8 cellular contexts compared by ENCODE assay signal in genomic region chr4:94534401-94535312, GRCh38.
A peak's percentile ranks its signal among the peaks of the same experiment; 100 is the strongest.
DNase-seq lines count a peak whose midpoint lies in the region; ATAC-seq and TF ChIP-seq lines count a peak whose summit lies in the region.

No MANE protein-coding gene starts in this region.

- H3K36me3 ChIP-seq in thyroid gland (no peaks in the 10 kb centered on the region), WERI-Rb-1 (no peaks in the 10 kb centered on the region)

- intact Hi-C loops in thyroid gland (cut with DNase I) = no loop called here

- H3K4me3 ChIP-seq in GM12864 (ENCODE audit: low read depth, low read length) (no peak overlapping the region; the same call in 1 of the 2 replicates), thyroid gland (replicated peaks in 1 of 3) (no peak overlapping the region), WERI-Rb-1 (ENCODE audit: low read depth, low read length) (no peak overlapping the region)

- H3K27me3 ChIP-seq in foreskin keratinocyte (no peaks in the 10 kb centered on the region), thyroid gland (no peaks in the 10 kb centered on the region), WERI-Rb-1 (ENCODE audit: insufficient read depth, low read depth, severe bottlenecking) (no peaks in the 10 kb centered on the region)

- TF ChIP-seq CTCF in GM12864 (IDR thresholded peaks at IDR 0.05; ENCODE audit: low read depth, low read length, missing control alignments) (no peak), foreskin keratinocyte (conservative IDR thresholded peaks at IDR 0.05) (no peak), thyroid gland (IDR thresholded peaks at IDR 0.05) (no peak), WERI-Rb-1 (IDR thresholded peaks at IDR 0.05; ENCODE audit: low read depth, low read length) (no peak)

- H3K36me3 Mint-ChIP-seq in IgD-negative memory B cell = peaks cover 10% of the 10 kb centered on the region

- H3K4me1 ChIP-seq in foreskin keratinocyte (peaks cover 49% of the 10 kb centered on the region), thyroid gland (peaks cover 28 to 49% of the 10 kb centered on the region in 2 donors)

- WGBS in thyroid gland, 2 donors = 42 to 66% methylated on average over 5 of the region's 5 CpGs

- H3K27me3 Mint-ChIP-seq in IgD-negative memory B cell = no peaks in the 10 kb centered on the region

- DNase-seq in GM12864 (ENCODE audit: low read depth) (peak; percentile 47), foreskin keratinocyte (no peak), thyroid gland (no peak), HCEC 1CT (no peak), WERI-Rb-1 (no peak), NCI-H146 (lab: John Stamatoyannopoulos, UW) (no peak)

- peak overlapping the region in 2 of 3 donors; percentile 2 to 15 for H3K27ac Mint-ChIP-seq in IgD-negative memory B cell

- H3K27ac ChIP-seq in foreskin keratinocyte (peak overlapping the region; percentile 68), thyroid gland (peak overlapping the region in 2 of 3 donors; percentile 0 to 28), WERI-Rb-1 (no peak overlapping the region)

- H3K9me3 ChIP-seq in thyroid gland (no peaks in the 10 kb centered on the region), WERI-Rb-1 (ENCODE audit: severe bottlenecking) (no peaks in the 10 kb centered on the region)

- peaks cover 17 to 29% (median 18%) of the 10 kb centered on the region in 3 donors for H3K4me1 Mint-ChIP-seq in IgD-negative memory B cell

- no peaks in the 10 kb centered on the region for H3K9me3 Mint-ChIP-seq in IgD-negative memory B cell

- ATAC-seq in GM21723 (IDR thresholded peaks at IDR 0.05; ENCODE audit: unreplicated experiment) (peak; percentile 94), foreskin keratinocyte (peak; percentile 21)

- H3K4me3 Mint-ChIP-seq in IgD-negative memory B cell = peak overlapping the region in 2 of 4 donors; percentile 44 to 60

- no peak for TF ChIP-seq POLR2A in thyroid gland (IDR thresholded peaks at IDR 0.05)
